15 cellular contexts compared by ENCODE assay signal in the genomic region with DNA sequence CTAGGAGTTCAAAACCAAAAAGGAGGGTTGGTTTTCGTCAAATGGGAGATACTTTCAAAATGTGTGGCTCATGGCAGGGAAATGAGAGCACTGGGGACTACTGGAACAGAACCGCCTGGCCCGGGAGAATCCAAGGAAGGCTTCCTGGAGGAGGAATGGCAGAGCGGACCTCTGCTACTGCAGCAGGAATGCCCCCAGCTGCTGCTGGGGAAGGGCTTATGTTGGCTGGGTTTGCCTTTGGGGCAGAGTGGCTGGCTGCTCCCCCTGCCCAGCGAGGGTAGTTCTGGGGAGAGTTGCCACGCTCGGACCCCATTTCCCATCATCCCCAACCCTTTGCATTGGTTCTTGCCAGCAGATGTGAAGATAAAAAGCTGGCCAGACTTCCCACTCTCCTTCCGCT. TPM values are rescaled to one million over a fixed set of nuclear protein-coding genes. Genes with fewer than 3 reads are reported as not detected.
"Had no signal": no experiment of that assay in that cellular context is flagged by ENCODE, and none has a peak within 500 bp of the region (broad histone marks: within the 10 kb centered on the region; RNA-seq: fewer than 3 reads in every experiment).

No MANE protein-coding gene starts in this region.

- H3K9me3 Mint-ChIP-seq: activated naive CD4-positive, alpha-beta T cell treated with anti-CD3 and anti-CD28 coated beads, Interleukin-2, amount 10 ng/mL, durations not matched to agents 7 days and 5 days had no signal

- ATAC-seq: body of pancreas, sciatic nerve had no signal

- H3K27ac Mint-ChIP-seq: activated naive CD4-positive, alpha-beta T cell treated with anti-CD3 and anti-CD28 coated beads, Interleukin-2, amount 10 ng/mL, durations not matched to agents 7 days and 5 days had no signal

- DNase-seq: amniotic stem cell; central memory CD4-positive, alpha-beta T cell; cortex of kidney; erythroblast; hippocampal formation; stimulated activated CD4-positive, alpha-beta T cell treated with anti-CD3 and anti-CD28 coated beads, Interleukin-2, amount 100 ng/mL, for 48 hours; stomach; uterus had no signal

- H3K27ac ChIP-seq: body of pancreas, stomach, uterus had no signal

- H3K9me3 ChIP-seq: body of pancreas, stomach, uterus had no signal

- H3K36me3 ChIP-seq: stomach, uterus had no signal

- H3K4me1 ChIP-seq: uterus had no signal

- H3K4me3 ChIP-seq: body of pancreas, stomach, uterus had no signal

- H3K36me3 Mint-ChIP-seq: activated naive CD4-positive, alpha-beta T cell treated with anti-CD3 and anti-CD28 coated beads, Interleukin-2, amount 10 ng/mL, durations not matched to agents 7 days and 5 days had no signal

- H3K4me3 Mint-ChIP-seq: activated naive CD4-positive, alpha-beta T cell treated with anti-CD3 and anti-CD28 coated beads, Interleukin-2, amount 10 ng/mL, durations not matched to agents 7 days and 5 days had no signal

- H3K27me3 ChIP-seq: body of pancreas, uterus had no signal

RNA-seq across cellular contexts. Expression of a gene that starts 10.6 kb away (rescaled TPM):
- total RNA-seq: body of pancreas; glomerular endothelial cell; myocyte; pulmonary artery endothelial cell; T-helper 2 cell treated with Interferon-gamma antibody and Interleukin-4, amounts not matched to agents 100 ng/mL and 5 ng/mL, for 36 hours; uterus had no signal
